In the genomic region with DNA sequence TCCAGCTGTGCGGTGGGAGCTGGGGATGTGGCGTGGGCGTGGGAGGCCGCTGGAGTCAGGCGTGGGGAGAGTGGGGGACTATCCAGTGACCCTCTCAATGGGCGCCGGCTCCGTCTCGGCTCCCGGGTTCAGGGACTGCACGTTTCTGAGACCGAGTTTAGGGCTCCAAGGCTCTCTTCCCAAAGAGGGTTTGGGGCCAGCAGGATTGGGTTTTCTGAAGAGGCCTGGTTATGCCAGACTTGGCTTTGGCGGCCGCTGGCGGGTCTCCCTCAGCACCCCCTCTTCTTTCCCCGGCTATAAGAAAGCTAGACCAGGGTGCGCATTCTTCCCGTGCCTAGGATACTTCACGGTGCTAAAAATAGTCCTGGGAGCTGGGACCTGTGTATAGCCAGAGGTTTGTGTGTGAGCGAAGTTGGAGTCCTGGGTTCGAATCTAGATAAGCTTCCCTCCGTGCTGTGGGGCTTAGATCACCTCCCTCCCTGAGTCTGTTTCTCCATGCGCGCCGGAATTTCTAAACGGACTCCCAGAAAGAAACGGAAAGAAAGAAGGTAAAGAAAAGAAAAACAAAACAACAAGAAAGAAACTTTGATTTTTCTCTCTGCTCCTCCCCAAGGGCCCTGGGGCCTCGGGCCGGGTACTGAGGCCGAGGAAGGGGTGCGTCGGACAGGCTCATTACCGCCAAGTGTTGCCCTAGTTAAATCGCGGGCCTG, we compare ENCODE assay signal across 15 cellular contexts. TPM values are rescaled to one million over a fixed set of nuclear protein-coding genes. Genes with fewer than 3 reads are reported as not detected.
A peak's percentile ranks its signal among the peaks of the same experiment; 100 is the strongest.
DNase-seq lines count a peak whose midpoint lies in the region; ATAC-seq lines count a peak whose summit lies in the region.
"Had no signal": no experiment of that assay in that cellular context is flagged by ENCODE, and none has a peak within 500 bp of the region (broad histone marks: within the 10 kb centered on the region; RNA-seq: fewer than 3 reads in every experiment).

No MANE protein-coding gene starts in this region.

- H3K4me3 ChIP-seq in H7 (ENCODE audit: insufficient read depth, low read depth, low read length) (peak overlapping the region; percentile 16; the same call in 1 of the 2 replicates), iPS-18a (ENCODE audit: low read length) (peak overlapping the region; percentile 41), rectal smooth muscle tissue (ENCODE audit: low read length) (peak overlapping the region; percentile 77)
- H3K4me3 ChIP-seq: upper lobe of left lung had no signal

- H3K36me3 Mint-ChIP-seq in activated naive CD8-positive, alpha-beta T cell treated with anti-CD3 and anti-CD28 coated beads for 36 hours, result peaks cover 3% of the 10 kb centered on the region

- no peak for ATAC-seq in GM21619 (IDR thresholded peaks at IDR 0.05; ENCODE audit: unreplicated experiment)
- ATAC-seq in HG02870 (IDR thresholded peaks at IDR 0.05; ENCODE audit: unreplicated experiment), result no peak

- H3K27ac Mint-ChIP-seq in activated naive CD8-positive, alpha-beta T cell treated with anti-CD3 and anti-CD28 coated beads for 36 hours, result no peak overlapping the region

- no peaks in the 10 kb centered on the region for H3K36me3 ChIP-seq in H7 (replicated peaks; ENCODE audit: control insufficient read depth, insufficient read depth, low read length)
- H3K36me3 ChIP-seq in iPS-18a (ENCODE audit: control insufficient read depth, low read depth, low read length), result no peaks in the 10 kb centered on the region
- peaks cover 2% of the 10 kb centered on the region for H3K36me3 ChIP-seq in rectal smooth muscle tissue (ENCODE audit: control insufficient read depth, insufficient read depth, low read length)
- H3K36me3 ChIP-seq: upper lobe of left lung had no signal

- peak; percentile 75 for DNase-seq in H7
- no peak for DNase-seq in activated naive CD8-positive, alpha-beta T cell treated with anti-CD3 and anti-CD28 coated beads for 36 hours
- DNase-seq in NCI-H146 (lab: John Stamatoyannopoulos, UW), result no peak
- DNase-seq in 8988T, result no peak
- DNase-seq: activated CD4-positive, CD25-positive, alpha-beta regulatory T cell treated with anti-CD3 and anti-CD28 coated beads, Interleukin-2, amount 50 U/mL, for 72 hours; central memory CD4-positive, alpha-beta T cell; DMS 273 treated with DMSO at 0.1 percent for 48 hours; GOT3 had no signal

- H3K27ac ChIP-seq in iPS-18a (ENCODE audit: low read length) (no peak overlapping the region), rectal smooth muscle tissue (ENCODE audit: low read depth, low read length) (peak overlapping the region; percentile 96)
- H3K27ac ChIP-seq: HL-60, upper lobe of left lung had no signal

- no peaks in the 10 kb centered on the region for H3K9me3 Mint-ChIP-seq in activated naive CD8-positive, alpha-beta T cell treated with anti-CD3 and anti-CD28 coated beads for 36 hours

- H3K27me3 Mint-ChIP-seq in activated naive CD8-positive, alpha-beta T cell treated with anti-CD3 and anti-CD28 coated beads for 36 hours, result peaks cover 96% of the 10 kb centered on the region

- H3K4me3 Mint-ChIP-seq in activated naive CD8-positive, alpha-beta T cell treated with anti-CD3 and anti-CD28 coated beads for 36 hours, result peak overlapping the region; percentile 19

- peaks cover 50% of the 10 kb centered on the region for H3K4me1 Mint-ChIP-seq in activated naive CD8-positive, alpha-beta T cell treated with anti-CD3 and anti-CD28 coated beads for 36 hours

- peaks cover 28% of the 10 kb centered on the region for H3K4me1 ChIP-seq in iPS-18a (ENCODE audit: control insufficient read depth, low read depth, low read length)
- H3K4me1 ChIP-seq in rectal smooth muscle tissue (ENCODE audit: control insufficient read depth, insufficient read depth, low read length), result peaks cover 22% of the 10 kb centered on the region

- H3K27me3 ChIP-seq in H7 (ENCODE audit: control insufficient read depth, insufficient read depth, low read length), result peaks cover 97% of the 10 kb centered on the region
- H3K27me3 ChIP-seq in iPS-18a (ENCODE audit: control insufficient read depth, insufficient read depth, low read length), result peaks cover 100% of the 10 kb centered on the region
- H3K27me3 ChIP-seq in rectal smooth muscle tissue (ENCODE audit: control insufficient read depth, insufficient read depth, low read length), result peaks cover 44% of the 10 kb centered on the region

- no peak overlapping the region for H3K9ac ChIP-seq in iPS-18a (ENCODE audit: low read length)
- peak overlapping the region; percentile 53 for H3K9ac ChIP-seq in rectal smooth muscle tissue (ENCODE audit: low read length)

- no peaks in the 10 kb centered on the region for H3K9me3 ChIP-seq in iPS-18a (ENCODE audit: control insufficient read depth, low read depth, low read length)
- H3K9me3 ChIP-seq: upper lobe of left lung had no signal

RNA-seq across cellular contexts. Expression of gene HAND1, which starts 5.0 kb away (rescaled TPM):
- total RNA-seq in H7 (2014; rRNA removed; shearing (Covaris generic)), result not detected in 2 replicates
- not detected for total RNA-seq in activated naive CD8-positive, alpha-beta T cell treated with anti-CD3 and anti-CD28 coated beads for 36 hours
- total RNA-seq: MCF 10A had no signal

RNA-seq across cellular contexts. Expression of gene SAP30L, which starts 27.2 kb away (rescaled TPM):
- 14.3 and 22.3 TPM in 2 replicates for total RNA-seq in H7 (2014; rRNA removed; shearing (Covaris generic))
- total RNA-seq in activated naive CD8-positive, alpha-beta T cell treated with anti-CD3 and anti-CD28 coated beads for 36 hours, result 10 to 100 TPM; 24.8 to 25.8 TPM

Comparison
In these comparisons a context has a peak if more than half of its experiments do, and no peak if none do; other contexts are left out.
1. H3K4me3 ChIP-seq: peak in every context shown above with its lines; median percentile 77 in rectal smooth muscle tissue; 41 in iPS-18a; 16 in H7.